ENCODE assay signal across 8 cellular contexts in genomic region chr4:52911684-52912294, GRCh38. TPM values are rescaled to one million over a fixed set of nuclear protein-coding genes. Genes with fewer than 3 reads are reported as not detected.
DNase-seq lines count a peak whose midpoint lies in the region; ATAC-seq and TF ChIP-seq lines count a peak whose summit lies in the region.

No MANE protein-coding gene starts in this region.

- H3K27ac ChIP-seq in WERI-Rb-1: no peak overlapping the region

- H3K9me3 ChIP-seq in WERI-Rb-1 (ENCODE audit: severe bottlenecking): no peaks in the 10 kb centered on the region

- peak; percentile 65 for DNase-seq in SIG-M5 treated with dmso at 0.1 percent for 504 hours (lab: John Stamatoyannopoulos, UW; ENCODE audit: unreplicated experiment)
- DNase-seq in SIG-M5 (lab: John Stamatoyannopoulos, UW): no peak
- peak; percentile 51 for DNase-seq in NCI-H2029 treated with DMSO at 0.1 percent for 48 hours (lab: John Stamatoyannopoulos, UW)
- DNase-seq in WERI-Rb-1: peak; percentile 87
- DNase-seq in cardiac fibroblast (ENCODE audit: low read depth in 2 of 2): peak; percentile 81 to 85
- DNase-seq in left lobe of liver (ENCODE audit: low spot score): peak; percentile 69
- DNase-seq in stimulated activated CD8-positive, alpha-beta memory T cell treated with anti-CD3 and anti-CD28 coated beads, Interleukin-12 subunit alpha, Interleukin-12 subunit beta, amount 100 ng/mL, for 1 hour (ENCODE audit: low read depth): peak; percentile 49

- H3K27me3 ChIP-seq in WERI-Rb-1 (ENCODE audit: insufficient read depth, low read depth, severe bottlenecking): no peaks in the 10 kb centered on the region

- no peaks in the 10 kb centered on the region for H3K36me3 ChIP-seq in WERI-Rb-1

- peak; percentile 83 for TF ChIP-seq CTCF in WERI-Rb-1 (IDR thresholded peaks at IDR 0.05; ENCODE audit: low read depth, low read length)
- peak; percentile 86 for TF ChIP-seq CTCF in cardiac fibroblast (IDR thresholded peaks at IDR 0.05; ENCODE audit: low read depth, low read length)

- ATAC-seq in HG02840 (IDR thresholded peaks at IDR 0.05; ENCODE audit: low FRiP score, unreplicated experiment) (peak; percentile 57), left lobe of liver (peak; percentile 77)

- H3K4me3 ChIP-seq in WERI-Rb-1 (ENCODE audit: low read depth, low read length) (no peak overlapping the region), cardiac fibroblast (replicated peaks in 1 of 2; ENCODE audit: low read depth in 2 of 2, low read length in 2 of 2) (no peak overlapping the region)

RNA-seq across cellular contexts. Expression of gene RASL11B, which starts 49.7 kb away (rescaled TPM):
- 0.60 TPM for total RNA-seq in left lobe of liver
